Comparison of ENCODE assay signal across 11 cellular contexts in genomic region chr6:134609862-134610261, GRCh38.
"Had no signal": no experiment of that assay in that cellular context is flagged by ENCODE, and none has a peak within 500 bp of the region (broad histone marks: within the 10 kb centered on the region; RNA-seq: fewer than 3 reads in every experiment).

No MANE protein-coding gene starts in this region.

- DNase-seq: activated B cell treated with CpG ODN at 0.5 μM for 24 hours; activated CD4-positive, alpha-beta T cell treated with anti-CD3 and anti-CD28 coated beads, Interleukin-2, amount 10 ng/mL, durations not matched to agents 7 days and 5 days; activated CD8-positive, alpha-beta memory T cell treated with anti-CD3 and anti-CD28 coated beads for 24 hours; activated naive CD4-positive, alpha-beta T cell treated with Interleukin-2 at 50 U/mL for 16 hours; activated naive CD8-positive, alpha-beta T cell treated with anti-CD3 and anti-CD28 coated beads, Interleukin-2, amount 50 U/mL, for 24 hours; left cardiac atrium; midbrain; pancreas; small intestine; thyroid gland had no signal

- ATAC-seq: activated naive CD8-positive, alpha-beta T cell treated with anti-CD3 and anti-CD28 coated beads, Interleukin-2, amount 50 U/mL, for 24 hours; esophagus mucosa; pancreas had no signal
